Comparison of ENCODE assay signal across 1 cellular context in the genomic region with DNA sequence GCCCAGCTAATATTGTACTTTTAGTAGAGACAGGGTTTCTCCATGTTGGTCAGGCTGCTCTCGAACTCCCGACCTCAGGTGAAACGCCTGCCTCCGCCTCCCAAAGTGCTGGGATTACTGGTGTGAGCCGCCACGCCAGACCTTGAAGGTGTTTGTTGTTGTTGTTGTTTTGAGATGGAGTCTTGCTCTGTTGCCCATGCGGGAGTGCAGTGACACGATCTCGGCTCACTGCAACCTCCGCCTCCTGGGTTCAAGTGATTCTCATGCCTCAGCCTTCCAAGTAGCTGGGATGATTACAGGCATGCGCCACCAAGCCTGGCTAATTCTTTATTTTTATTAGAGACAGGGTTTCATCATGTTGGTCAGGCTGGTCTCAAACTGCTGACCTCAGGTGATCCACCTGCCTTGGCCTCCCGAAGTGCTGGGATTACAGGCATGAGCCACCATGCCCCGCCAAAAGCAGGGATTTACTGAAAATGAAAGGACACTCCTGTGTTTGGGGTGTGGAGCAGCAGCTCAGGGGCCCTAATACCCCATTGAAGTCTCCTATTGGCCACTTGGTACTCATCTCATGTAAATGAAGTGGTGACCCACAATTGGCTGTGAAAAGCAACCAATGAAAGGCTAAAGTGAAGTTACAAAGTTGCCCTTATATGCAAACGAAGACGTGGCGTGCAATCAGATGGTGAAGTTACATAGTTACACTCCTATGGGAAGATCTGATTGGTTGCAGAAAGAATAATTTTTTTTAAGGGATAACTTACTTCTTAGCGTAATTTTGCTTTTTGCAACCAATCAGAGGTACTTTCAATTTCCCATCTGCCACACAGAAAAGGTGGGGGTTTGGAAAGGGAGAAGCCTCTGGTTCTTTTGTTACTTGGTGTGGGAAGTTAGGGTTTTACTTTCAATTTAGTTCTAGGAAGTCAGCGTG.
TF ChIP-seq lines count a peak whose summit lies in the region.
"Not testable (repeated sequence)": the region's sequence is repeated elsewhere in the genome, so short reads cannot be mapped to it uniquely, and the experiment has no call there.

No MANE protein-coding gene starts in this region.

TF ChIP-seq in K562, 482 proteins besides CTCF, POLR2A, EP300 and RAD21 (continued from another document and continues in another):
- TF ChIP-seq, protein P1, sequence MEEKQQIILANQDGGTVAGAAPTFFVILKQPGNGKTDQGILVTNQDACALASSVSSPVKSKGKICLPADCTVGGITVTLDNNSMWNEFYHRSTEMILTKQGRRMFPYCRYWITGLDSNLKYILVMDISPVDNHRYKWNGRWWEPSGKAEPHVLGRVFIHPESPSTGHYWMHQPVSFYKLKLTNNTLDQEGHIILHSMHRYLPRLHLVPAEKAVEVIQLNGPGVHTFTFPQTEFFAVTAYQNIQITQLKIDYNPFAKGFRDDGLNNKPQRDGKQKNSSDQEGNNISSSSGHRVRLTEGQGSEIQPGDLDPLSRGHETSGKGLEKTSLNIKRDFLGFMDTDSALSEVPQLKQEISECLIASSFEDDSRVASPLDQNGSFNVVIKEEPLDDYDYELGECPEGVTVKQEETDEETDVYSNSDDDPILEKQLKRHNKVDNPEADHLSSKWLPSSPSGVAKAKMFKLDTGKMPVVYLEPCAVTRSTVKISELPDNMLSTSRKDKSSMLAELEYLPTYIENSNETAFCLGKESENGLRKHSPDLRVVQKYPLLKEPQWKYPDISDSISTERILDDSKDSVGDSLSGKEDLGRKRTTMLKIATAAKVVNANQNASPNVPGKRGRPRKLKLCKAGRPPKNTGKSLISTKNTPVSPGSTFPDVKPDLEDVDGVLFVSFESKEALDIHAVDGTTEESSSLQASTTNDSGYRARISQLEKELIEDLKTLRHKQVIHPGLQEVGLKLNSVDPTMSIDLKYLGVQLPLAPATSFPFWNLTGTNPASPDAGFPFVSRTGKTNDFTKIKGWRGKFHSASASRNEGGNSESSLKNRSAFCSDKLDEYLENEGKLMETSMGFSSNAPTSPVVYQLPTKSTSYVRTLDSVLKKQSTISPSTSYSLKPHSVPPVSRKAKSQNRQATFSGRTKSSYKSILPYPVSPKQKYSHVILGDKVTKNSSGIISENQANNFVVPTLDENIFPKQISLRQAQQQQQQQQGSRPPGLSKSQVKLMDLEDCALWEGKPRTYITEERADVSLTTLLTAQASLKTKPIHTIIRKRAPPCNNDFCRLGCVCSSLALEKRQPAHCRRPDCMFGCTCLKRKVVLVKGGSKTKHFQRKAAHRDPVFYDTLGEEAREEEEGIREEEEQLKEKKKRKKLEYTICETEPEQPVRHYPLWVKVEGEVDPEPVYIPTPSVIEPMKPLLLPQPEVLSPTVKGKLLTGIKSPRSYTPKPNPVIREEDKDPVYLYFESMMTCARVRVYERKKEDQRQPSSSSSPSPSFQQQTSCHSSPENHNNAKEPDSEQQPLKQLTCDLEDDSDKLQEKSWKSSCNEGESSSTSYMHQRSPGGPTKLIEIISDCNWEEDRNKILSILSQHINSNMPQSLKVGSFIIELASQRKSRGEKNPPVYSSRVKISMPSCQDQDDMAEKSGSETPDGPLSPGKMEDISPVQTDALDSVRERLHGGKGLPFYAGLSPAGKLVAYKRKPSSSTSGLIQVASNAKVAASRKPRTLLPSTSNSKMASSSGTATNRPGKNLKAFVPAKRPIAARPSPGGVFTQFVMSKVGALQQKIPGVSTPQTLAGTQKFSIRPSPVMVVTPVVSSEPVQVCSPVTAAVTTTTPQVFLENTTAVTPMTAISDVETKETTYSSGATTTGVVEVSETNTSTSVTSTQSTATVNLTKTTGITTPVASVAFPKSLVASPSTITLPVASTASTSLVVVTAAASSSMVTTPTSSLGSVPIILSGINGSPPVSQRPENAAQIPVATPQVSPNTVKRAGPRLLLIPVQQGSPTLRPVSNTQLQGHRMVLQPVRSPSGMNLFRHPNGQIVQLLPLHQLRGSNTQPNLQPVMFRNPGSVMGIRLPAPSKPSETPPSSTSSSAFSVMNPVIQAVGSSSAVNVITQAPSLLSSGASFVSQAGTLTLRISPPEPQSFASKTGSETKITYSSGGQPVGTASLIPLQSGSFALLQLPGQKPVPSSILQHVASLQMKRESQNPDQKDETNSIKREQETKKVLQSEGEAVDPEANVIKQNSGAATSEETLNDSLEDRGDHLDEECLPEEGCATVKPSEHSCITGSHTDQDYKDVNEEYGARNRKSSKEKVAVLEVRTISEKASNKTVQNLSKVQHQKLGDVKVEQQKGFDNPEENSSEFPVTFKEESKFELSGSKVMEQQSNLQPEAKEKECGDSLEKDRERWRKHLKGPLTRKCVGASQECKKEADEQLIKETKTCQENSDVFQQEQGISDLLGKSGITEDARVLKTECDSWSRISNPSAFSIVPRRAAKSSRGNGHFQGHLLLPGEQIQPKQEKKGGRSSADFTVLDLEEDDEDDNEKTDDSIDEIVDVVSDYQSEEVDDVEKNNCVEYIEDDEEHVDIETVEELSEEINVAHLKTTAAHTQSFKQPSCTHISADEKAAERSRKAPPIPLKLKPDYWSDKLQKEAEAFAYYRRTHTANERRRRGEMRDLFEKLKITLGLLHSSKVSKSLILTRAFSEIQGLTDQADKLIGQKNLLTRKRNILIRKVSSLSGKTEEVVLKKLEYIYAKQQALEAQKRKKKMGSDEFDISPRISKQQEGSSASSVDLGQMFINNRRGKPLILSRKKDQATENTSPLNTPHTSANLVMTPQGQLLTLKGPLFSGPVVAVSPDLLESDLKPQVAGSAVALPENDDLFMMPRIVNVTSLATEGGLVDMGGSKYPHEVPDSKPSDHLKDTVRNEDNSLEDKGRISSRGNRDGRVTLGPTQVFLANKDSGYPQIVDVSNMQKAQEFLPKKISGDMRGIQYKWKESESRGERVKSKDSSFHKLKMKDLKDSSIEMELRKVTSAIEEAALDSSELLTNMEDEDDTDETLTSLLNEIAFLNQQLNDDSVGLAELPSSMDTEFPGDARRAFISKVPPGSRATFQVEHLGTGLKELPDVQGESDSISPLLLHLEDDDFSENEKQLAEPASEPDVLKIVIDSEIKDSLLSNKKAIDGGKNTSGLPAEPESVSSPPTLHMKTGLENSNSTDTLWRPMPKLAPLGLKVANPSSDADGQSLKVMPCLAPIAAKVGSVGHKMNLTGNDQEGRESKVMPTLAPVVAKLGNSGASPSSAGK (IDR thresholded peaks at IDR 0.05), result peak; percentile 77
- TF ChIP-seq, protein P2, sequence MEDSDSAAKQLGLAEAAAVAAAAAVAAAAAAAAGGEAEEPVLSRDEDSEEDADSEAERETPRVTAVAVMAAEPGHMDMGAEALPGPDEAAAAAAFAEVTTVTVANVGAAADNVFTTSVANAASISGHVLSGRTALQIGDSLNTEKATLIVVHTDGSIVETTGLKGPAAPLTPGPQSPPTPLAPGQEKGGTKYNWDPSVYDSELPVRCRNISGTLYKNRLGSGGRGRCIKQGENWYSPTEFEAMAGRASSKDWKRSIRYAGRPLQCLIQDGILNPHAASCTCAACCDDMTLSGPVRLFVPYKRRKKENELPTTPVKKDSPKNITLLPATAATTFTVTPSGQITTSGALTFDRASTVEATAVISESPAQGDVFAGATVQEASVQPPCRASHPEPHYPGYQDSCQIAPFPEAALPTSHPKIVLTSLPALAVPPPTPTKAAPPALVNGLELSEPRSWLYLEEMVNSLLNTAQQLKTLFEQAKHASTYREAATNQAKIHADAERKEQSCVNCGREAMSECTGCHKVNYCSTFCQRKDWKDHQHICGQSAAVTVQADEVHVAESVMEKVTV (CRISPR knock-in tag; IDR thresholded peaks at IDR 0.05), result peak; percentile 18; the same call in 1 of the 2 replicates
- TF ChIP-seq PHF20 (IDR thresholded peaks at IDR 0.05; ENCODE audit: partially characterized antibody), result peak; percentile 33
- 0 out of 2 replicates have a peak, but pooled peaks have one; percentile 16 for TF ChIP-seq ELF1 (tag; IDR thresholded peaks at IDR 0.05)
- TF ChIP-seq FOXK2 (conservative IDR thresholded peaks at IDR 0.05 in 1 of 2, IDR thresholded peaks at IDR 0.05 in 1 of 2; ENCODE audit: low read depth in 2 of 2), result peak in 1 of 2 experiments; percentile 39; a peak in 2 of 4 replicates
- TF ChIP-seq EP400 (IDR thresholded peaks at IDR 0.05), result 0 out of 2 replicates have a peak, but pooled peaks have one; percentile 58
- TF ChIP-seq JUND (IDR thresholded peaks at IDR 0.05; ENCODE audit: borderline replicate concordance, low read depth, low read length), result peak; percentile 29; the same call in 1 of the 2 replicates
- 0 out of 3 replicates have a peak, but pooled peaks have one; percentile 48 for TF ChIP-seq JUND (tag; IDR thresholded peaks at IDR 0.05; ENCODE audit: borderline replicate concordance, low read depth, low read length)
- 0 out of 2 replicates have a peak, but pooled peaks have one; percentile 41 for TF ChIP-seq ZNF76 (CRISPR knock-in tag; IDR thresholded peaks at IDR 0.05; ENCODE audit: borderline replicate concordance)
- not testable (repeated sequence) for TF ChIP-seq ID3 (CRISPR knock-in tag; IDR thresholded peaks at IDR 0.05); MYBL2 (CRISPR knock-in tag; IDR thresholded peaks at IDR 0.05; ENCODE audit: borderline replicate concordance)
- TF ChIP-seq ID3 (tag; IDR thresholded peaks at IDR 0.05), result 0 out of 2 replicates have a peak, but pooled peaks have one; percentile 44
- peak; percentile 93; the same call in 1 of the 2 replicates for TF ChIP-seq BACH1 (tag; IDR thresholded peaks at IDR 0.05)
- peak; percentile 72 for TF ChIP-seq BCOR (IDR thresholded peaks at IDR 0.05)
- TF ChIP-seq FOS (IDR thresholded peaks at IDR 0.05; ENCODE audit: extremely low read depth, insufficient read length), result peak; percentile 84
- peak; percentile 51 for TF ChIP-seq TAF1 (IDR thresholded peaks at IDR 0.05; ENCODE audit: control insufficient read depth, extremely low read depth, insufficient read depth, low read length, severe bottlenecking)
- TF ChIP-seq SP1 (CRISPR knock-in tag; IDR thresholded peaks at IDR 0.05), result peak; percentile 60
- peak; percentile 83; the same call in 1 of the 2 replicates for TF ChIP-seq THRAP3 (IDR thresholded peaks at IDR 0.05; ENCODE audit: borderline replicate concordance)
- TF ChIP-seq ZNF75A (CRISPR knock-in tag; IDR thresholded peaks at IDR 0.05), result peak; percentile 65; the same call in 1 of the 2 replicates
- peak; percentile 64 for TF ChIP-seq TAF9B (IDR thresholded peaks at IDR 0.05; ENCODE audit: partially characterized antibody)
- peak; percentile 66 for TF ChIP-seq C11orf30 (IDR thresholded peaks at IDR 0.05; ENCODE audit: low read depth)
- peak; percentile 35; the same call in 1 of the 2 replicates for TF ChIP-seq SMARCA4 (IDR thresholded peaks at IDR 0.05)
- TF ChIP-seq, protein P3, sequence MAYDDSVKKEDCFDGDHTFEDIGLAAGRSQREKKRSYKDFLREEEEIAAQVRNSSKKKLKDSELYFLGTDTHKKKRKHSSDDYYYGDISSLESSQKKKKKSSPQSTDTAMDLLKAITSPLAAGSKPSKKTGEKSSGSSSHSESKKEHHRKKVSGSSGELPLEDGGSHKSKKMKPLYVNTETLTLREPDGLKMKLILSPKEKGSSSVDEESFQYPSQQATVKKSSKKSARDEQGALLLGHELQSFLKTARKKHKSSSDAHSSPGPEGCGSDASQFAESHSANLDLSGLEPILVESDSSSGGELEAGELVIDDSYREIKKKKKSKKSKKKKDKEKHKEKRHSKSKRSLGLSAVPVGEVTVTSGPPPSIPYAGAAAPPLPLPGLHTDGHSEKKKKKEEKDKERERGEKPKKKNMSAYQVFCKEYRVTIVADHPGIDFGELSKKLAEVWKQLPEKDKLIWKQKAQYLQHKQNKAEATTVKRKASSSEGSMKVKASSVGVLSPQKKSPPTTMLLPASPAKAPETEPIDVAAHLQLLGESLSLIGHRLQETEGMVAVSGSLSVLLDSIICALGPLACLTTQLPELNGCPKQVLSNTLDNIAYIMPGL (CRISPR knock-in tag; IDR thresholded peaks at IDR 0.05), result peak; percentile 70; the same call in 1 of the 2 replicates
- peak; percentile 86 for TF ChIP-seq BRD9 (IDR thresholded peaks at IDR 0.05; ENCODE audit: low read depth, partially characterized antibody)
- TF ChIP-seq, protein P4, sequence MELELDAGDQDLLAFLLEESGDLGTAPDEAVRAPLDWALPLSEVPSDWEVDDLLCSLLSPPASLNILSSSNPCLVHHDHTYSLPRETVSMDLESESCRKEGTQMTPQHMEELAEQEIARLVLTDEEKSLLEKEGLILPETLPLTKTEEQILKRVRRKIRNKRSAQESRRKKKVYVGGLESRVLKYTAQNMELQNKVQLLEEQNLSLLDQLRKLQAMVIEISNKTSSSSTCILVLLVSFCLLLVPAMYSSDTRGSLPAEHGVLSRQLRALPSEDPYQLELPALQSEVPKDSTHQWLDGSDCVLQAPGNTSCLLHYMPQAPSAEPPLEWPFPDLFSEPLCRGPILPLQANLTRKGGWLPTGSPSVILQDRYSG (tag; conservative IDR thresholded peaks at IDR 0.05; ENCODE audit: low read depth), result peak; percentile 78; the same call in 1 of the 2 replicates
- peak; percentile 64 for TF ChIP-seq POLR2G (IDR thresholded peaks at IDR 0.05; ENCODE audit: low read depth, low read length)
- peak; percentile 70; the same call in 1 of the 2 replicates for TF ChIP-seq VEZF1 (CRISPR knock-in tag; IDR thresholded peaks at IDR 0.05)
- TF ChIP-seq MYBL2 (IDR thresholded peaks at IDR 0.05; ENCODE audit: low read depth), result peak; percentile 72; the same call in 1 of the 2 replicates
